In the genomic region with DNA sequence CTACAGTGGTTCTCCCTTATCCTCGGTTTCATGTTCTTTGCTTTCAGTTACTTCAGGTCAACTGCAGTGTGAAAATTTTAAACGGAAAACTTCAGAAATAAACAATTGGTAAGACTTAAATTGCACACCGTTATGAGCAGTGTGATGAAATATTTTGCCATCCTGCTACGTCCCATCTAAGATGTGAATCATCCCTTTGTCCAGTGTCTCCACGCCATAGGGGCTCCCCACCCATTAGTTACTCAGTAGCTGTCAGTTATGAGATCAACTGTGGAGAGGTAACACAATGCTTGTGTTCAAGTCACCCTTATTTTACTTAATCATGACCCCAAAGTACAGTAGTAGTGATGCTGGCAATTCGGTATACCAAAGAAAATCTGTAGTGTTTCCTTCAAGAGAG, we compare ENCODE assay signal across 15 cellular contexts. TPM values are rescaled to one million over a fixed set of nuclear protein-coding genes. Genes with fewer than 3 reads are reported as not detected.
DNase-seq lines count a peak whose midpoint lies in the region; FAIRE-seq and TF ChIP-seq lines count a peak whose summit lies in the region.
"Had no signal": no experiment of that assay in that cellular context is flagged by ENCODE, and none has a peak within 500 bp of the region (broad histone marks: within the 10 kb centered on the region; RNA-seq: fewer than 3 reads in every experiment).

No MANE protein-coding gene starts in this region.

- H3K9me3 Mint-ChIP-seq in endothelial cell (ENCODE audit: unreplicated experiment) (no peaks in the 10 kb centered on the region), osteocyte (ENCODE audit: unreplicated experiment) (no peaks in the 10 kb centered on the region)
- H3K9me3 Mint-ChIP-seq: activated T-helper 17 cell treated with anti-CD3 and anti-CD28 coated beads, Interleukin-2, amount 50 U/mL, for 72 hours; CD8-positive, alpha-beta T cell had no signal

- H3K4me3 ChIP-seq in GM23248 (no peak overlapping the region), dorsolateral prefrontal cortex (no peak overlapping the region)
- H3K4me3 ChIP-seq: esophagus squamous epithelium, suprapubic skin had no signal

- H3K27me3 ChIP-seq in GM23248 (replicated peaks; ENCODE audit: insufficient read depth) (no peaks in the 10 kb centered on the region), dorsolateral prefrontal cortex (no peaks in the 10 kb centered on the region)
- H3K27me3 ChIP-seq: esophagus squamous epithelium, suprapubic skin had no signal

- peaks cover 10% of the 10 kb centered on the region for H3K36me3 Mint-ChIP-seq in endothelial cell (ENCODE audit: low read depth, unreplicated experiment)
- peaks cover 18% of the 10 kb centered on the region for H3K36me3 Mint-ChIP-seq in osteocyte (ENCODE audit: unreplicated experiment)
- H3K36me3 Mint-ChIP-seq: CD8-positive, alpha-beta T cell had no signal

- DNase-seq in GM23248 (peak; percentile 77), RCC 7860 (ENCODE audit: low spot score) (peak; percentile 66), endothelial cell (ENCODE audit: low spot score) (no peak), osteocyte (ENCODE audit: extremely low spot score, unreplicated experiment) (no peak), amygdala (lab: John Stamatoyannopoulos, UW) (no peak), HUDEP-2 (lab: John Stamatoyannopoulos, UW; ENCODE audit: unreplicated experiment in 76 of 76) (no peak), dorsolateral prefrontal cortex (no peak), GM19239 (ENCODE audit: insufficient read length, low spot score) (no peak)
- DNase-seq: activated CD4-positive, alpha-beta T cell treated with anti-CD3 and anti-CD28 coated beads for 4 hours; CD8-positive, alpha-beta T cell; esophagus squamous epithelium; NCI-H2107; T-helper 1 cell had no signal

- peaks cover 49% of the 10 kb centered on the region for H3K4me1 Mint-ChIP-seq in endothelial cell (ENCODE audit: unreplicated experiment)
- peaks cover 35% of the 10 kb centered on the region for H3K4me1 Mint-ChIP-seq in osteocyte (ENCODE audit: unreplicated experiment)
- H3K4me1 Mint-ChIP-seq: activated T-helper 17 cell treated with anti-CD3 and anti-CD28 coated beads, Interleukin-2, amount 50 U/mL, for 72 hours had no signal

- no peaks in the 10 kb centered on the region for H3K9me2 ChIP-seq in GM23248 (ENCODE audit: insufficient read depth)

- H3K79me2 ChIP-seq in GM23248 (ENCODE audit: insufficient read depth), result peaks cover 89% of the 10 kb centered on the region

- no peak overlapping the region for H2AFZ ChIP-seq in GM23248

- peak overlapping the region; percentile 48 for H3K4me2 ChIP-seq in GM23248 (ENCODE audit: unreplicated experiment)

- H4K20me1 ChIP-seq in GM23248 (ENCODE audit: insufficient read depth), result no peaks in the 10 kb centered on the region

- TF ChIP-seq CTCF in endothelial cell (IDR thresholded peaks at IDR 0.05; ENCODE audit: unreplicated experiment) (no peak), osteocyte (IDR thresholded peaks at IDR 0.05) (no peak), dorsolateral prefrontal cortex (IDR thresholded peaks at IDR 0.05 in 54 of 56, conservative IDR thresholded peaks at IDR 0.05 in 2 of 56; ENCODE audit: low read depth in 1 of 56, partially characterized antibody in 56 of 56) (no peak)

- 0 out of 2 replicates have a peak, but pooled peaks cover 10% of the 10 kb centered on the region for H3F3A ChIP-seq in GM23248 (ENCODE audit: insufficient read depth)

- H3K4me3 Mint-ChIP-seq in endothelial cell (ENCODE audit: unreplicated experiment) (peak overlapping the region; percentile 13), osteocyte (ENCODE audit: unreplicated experiment) (no peak overlapping the region)
- H3K4me3 Mint-ChIP-seq: activated T-helper 17 cell treated with anti-CD3 and anti-CD28 coated beads, Interleukin-2, amount 50 U/mL, for 72 hours; CD8-positive, alpha-beta T cell had no signal

- FAIRE-seq in RCC 7860 (lab: Jason Lieb, UNC) (peak; percentile 76), GM19239 (lab: Jason Lieb, UNC) (no peak)

- peaks cover 11% of the 10 kb centered on the region for H3K36me3 ChIP-seq in GM23248 (ENCODE audit: low read depth)

- in situ Hi-C loops in GM23248 (cut with MboI), result no loop called here

- H3K27ac Mint-ChIP-seq in endothelial cell (ENCODE audit: unreplicated experiment), result peak overlapping the region; percentile 25
- peak overlapping the region; percentile 13 for H3K27ac Mint-ChIP-seq in osteocyte (ENCODE audit: unreplicated experiment)
- H3K27ac Mint-ChIP-seq: activated T-helper 17 cell treated with anti-CD3 and anti-CD28 coated beads, Interleukin-2, amount 50 U/mL, for 72 hours; CD8-positive, alpha-beta T cell had no signal

- H3K4me1 ChIP-seq in GM23248 (ENCODE audit: insufficient read depth), result peaks cover 25% of the 10 kb centered on the region
- H3K4me1 ChIP-seq: suprapubic skin had no signal

- peak overlapping the region; percentile 33 for H3K27ac ChIP-seq in GM23248
- H3K27ac ChIP-seq in dorsolateral prefrontal cortex, result peak overlapping the region in 13 of 59 donors; percentile 1 to 62 (median 20)
- H3K27ac ChIP-seq: esophagus squamous epithelium, suprapubic skin had no signal

- no peak overlapping the region for H3K9ac ChIP-seq in GM23248

- H3K9me3 ChIP-seq in GM23248 (ENCODE audit: low read depth), result no peaks in the 10 kb centered on the region
- H3K9me3 ChIP-seq: esophagus squamous epithelium, suprapubic skin had no signal

- 48 to 50% methylated on average over 6 of the region's 6 CpGs for WGBS in GM23248 (ENCODE audit: low coverage in 1 of 2, low lambda C conversion rate in 2 of 2, missing lambda C conversion rate in 2 of 2), 2 experiments

- intact Hi-C loops in dorsolateral prefrontal cortex (cut with DNase I), result no loop called here

- H3K27me3 Mint-ChIP-seq in endothelial cell (ENCODE audit: unreplicated experiment), result peaks cover 3% of the 10 kb centered on the region
- no peaks in the 10 kb centered on the region for H3K27me3 Mint-ChIP-seq in osteocyte (ENCODE audit: unreplicated experiment)

RNA-seq across cellular contexts. Expression of a gene that starts 47.4 kb away (rescaled TPM):
- total RNA-seq in GM23248 (2014; rRNA removed; shearing (Covaris generic)), result 51.2 and 71.8 TPM in 2 replicates
- 35.7 and 39.2 TPM in 2 replicates for polyA plus RNA-seq in GM23248 (2016; fragmentation: Nextera tagmentation; extraction: Ambion mirVana)
- total RNA-seq in endothelial cell (ENCODE audit: unreplicated experiment) (473 TPM), osteocyte (113 and 119 TPM in 2 replicates), dorsolateral prefrontal cortex (100 to 1,000 TPM; 129 to 405 (median 201) TPM)
- total RNA-seq: activated T-helper 17 cell treated with anti-CD3 and anti-CD28 coated beads, Interleukin-2, amount 50 U/mL, for 72 hours; CD8-positive, alpha-beta T cell had no signal

Comparison
In these comparisons a context has a peak if more than half of its experiments do, and no peak if none do; other contexts are left out.
1. DNase-seq: peak in GM23248 (single experiment) and RCC 7860 (single experiment); none in endothelial cell (single experiment), osteocyte (single experiment), amygdala (0 of 56), HUDEP-2 (0 of 76), dorsolateral prefrontal cortex (0 of 10) and GM19239 (single experiment).